14 cellular contexts compared by ENCODE assay signal in genomic region chr11:95968585-95968984, GRCh38. TPM values are rescaled to one million over a fixed set of nuclear protein-coding genes. Genes with fewer than 3 reads are reported as not detected.
A peak's percentile ranks its signal among the peaks of the same experiment; 100 is the strongest.
DNase-seq lines count a peak whose midpoint lies in the region; ATAC-seq, FAIRE-seq and TF ChIP-seq lines count a peak whose summit lies in the region.
"Had no signal": no experiment of that assay in that cellular context is flagged by ENCODE, and none has a peak within 500 bp of the region (broad histone marks: within the 10 kb centered on the region; RNA-seq: fewer than 3 reads in every experiment).

No MANE protein-coding gene starts in this region.

- H3K4me3 ChIP-seq in kidney (ENCODE audit: low read length in 2 of 2): no peak overlapping the region
- H3K4me3 ChIP-seq: skin epidermis, vagina had no signal

- H3K36me3 Mint-ChIP-seq in activated naive CD8-positive, alpha-beta T cell treated with anti-CD3 and anti-CD28 coated beads for 36 hours: no peaks in the 10 kb centered on the region

- H3K36me3 ChIP-seq in kidney (ENCODE audit: control insufficient read depth in 1 of 2, insufficient read depth in 2 of 2, low read length in 2 of 2): no peaks in the 10 kb centered on the region
- H3K36me3 ChIP-seq: vagina had no signal

- peak; percentile 43 for TF ChIP-seq CTCF in C4-2B (conservative IDR thresholded peaks at IDR 0.05)
- peak; percentile 61 for TF ChIP-seq CTCF in VCaP (conservative IDR thresholded peaks at IDR 0.05)
- TF ChIP-seq CTCF in kidney (IDR thresholded peaks at IDR 0.05; ENCODE audit: borderline replicate concordance, extremely low read depth, insufficient read depth): peak; percentile 2

- ATAC-seq in GM18870 (IDR thresholded peaks at IDR 0.05; ENCODE audit: unreplicated experiment): no peak

- no peak overlapping the region for H3K9ac ChIP-seq in kidney (ENCODE audit: low read length in 2 of 2)

- H3K27ac Mint-ChIP-seq in activated naive CD8-positive, alpha-beta T cell treated with anti-CD3 and anti-CD28 coated beads for 36 hours: no peak overlapping the region

- H3K4me1 ChIP-seq in kidney (ENCODE audit: control insufficient read depth in 1 of 2, insufficient read depth in 1 of 2, low read depth in 1 of 2, low read length in 2 of 2): no peaks in the 10 kb centered on the region
- H3K4me1 ChIP-seq: vagina had no signal

- H3K4me3 Mint-ChIP-seq in activated naive CD8-positive, alpha-beta T cell treated with anti-CD3 and anti-CD28 coated beads for 36 hours: no peak overlapping the region

- H3K27ac ChIP-seq in C4-2B: no peak overlapping the region
- H3K27ac ChIP-seq in VCaP: no peak overlapping the region
- H3K27ac ChIP-seq in kidney (ENCODE audit: low read depth in 2 of 2, low read length in 2 of 2): no peak overlapping the region
- H3K27ac ChIP-seq: skin epidermis, vagina had no signal

- intact Hi-C loops in kidney (cut with DNase I): no loop called here

- FAIRE-seq in kidney (lab: Jason Lieb, UNC): no peak
- FAIRE-seq: D721Med had no signal

- no peaks in the 10 kb centered on the region for H3K4me1 Mint-ChIP-seq in activated naive CD8-positive, alpha-beta T cell treated with anti-CD3 and anti-CD28 coated beads for 36 hours

- H3K27me3 Mint-ChIP-seq in activated naive CD8-positive, alpha-beta T cell treated with anti-CD3 and anti-CD28 coated beads for 36 hours: no peaks in the 10 kb centered on the region

- H3K9me3 ChIP-seq in kidney (ENCODE audit: control insufficient read depth in 1 of 2, low read length in 2 of 2): no peaks in the 10 kb centered on the region
- H3K9me3 ChIP-seq: vagina had no signal

- DNase-seq in HuH-7 (ENCODE audit: low spot score) (peak; percentile 2), kidney (no peak), SW480 (ENCODE audit: low spot score) (no peak)
- no peak for DNase-seq in stimulated activated CD4-positive, alpha-beta T cell treated with anti-CD3 and anti-CD28 coated beads, Interleukin-1b, Interleukin-23, amount 100 ng/mL, for 48 hours
- DNase-seq in activated naive CD8-positive, alpha-beta T cell treated with anti-CD3 and anti-CD28 coated beads for 36 hours: no peak
- DNase-seq: amniotic stem cell, NCI-H1436, T1000 had no signal

- H3K9me3 Mint-ChIP-seq in activated naive CD8-positive, alpha-beta T cell treated with anti-CD3 and anti-CD28 coated beads for 36 hours: peaks cover 2% of the 10 kb centered on the region

RNA-seq across cellular contexts. Expression of gene MTMR2, which starts 44.7 kb away (rescaled TPM):
- total RNA-seq in kidney: 37.4 TPM
- polyA plus RNA-seq in kidney (ENCODE audit: insufficient read depth, low read depth, low replicate concordance): 17.4 TPM
- 10 to 100 TPM; 48.0 to 51.7 TPM for total RNA-seq in activated naive CD8-positive, alpha-beta T cell treated with anti-CD3 and anti-CD28 coated beads for 36 hours

Comparison
In these comparisons a context has a peak if more than half of its experiments do, and no peak if none do; other contexts are left out.
1. CTCF ChIP-seq: peak in every context shown above with its lines; median percentile 61 in VCaP; 43 in C4-2B; 2 in kidney.